In the genomic region with DNA sequence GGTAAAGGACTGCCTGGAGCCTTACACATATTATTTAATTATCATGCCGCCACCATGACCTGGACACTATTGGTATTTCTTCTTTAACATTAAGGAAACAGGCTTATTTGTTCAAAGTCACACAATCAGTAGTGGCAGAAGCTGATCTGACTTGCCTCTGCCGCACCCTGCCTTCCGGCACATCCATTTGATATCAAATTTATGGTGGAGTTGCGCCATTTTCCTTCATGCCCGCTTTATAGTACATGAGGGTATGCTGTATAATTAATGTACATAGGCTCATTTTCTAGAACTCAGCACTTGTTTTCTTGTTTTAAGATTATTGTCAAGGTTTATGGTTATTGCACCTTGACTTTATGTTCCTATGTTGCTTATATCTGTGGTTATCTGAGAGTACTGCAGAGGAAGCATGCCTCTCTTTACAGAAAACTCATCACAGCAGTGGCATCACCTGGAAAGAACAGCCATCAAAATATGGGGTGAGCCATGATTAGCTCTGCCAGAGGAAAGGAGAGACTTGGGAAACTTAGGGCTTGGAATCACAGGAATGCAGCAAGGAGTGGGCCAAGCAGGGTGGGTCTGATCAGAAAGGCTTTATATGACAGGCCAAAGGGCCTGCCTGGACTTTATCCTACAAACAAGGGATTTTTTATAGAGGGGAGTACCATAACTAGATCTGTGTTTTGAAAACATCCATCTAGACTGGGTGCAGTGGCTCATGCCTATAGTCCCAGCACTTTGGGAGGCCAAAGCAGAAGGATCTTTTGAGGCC, we compare ENCODE assay signal across 26 cellular contexts.
"Had no signal": no experiment of that assay in that cellular context is flagged by ENCODE, and none has a peak within 500 bp of the region (broad histone marks: within the 10 kb centered on the region; RNA-seq: fewer than 3 reads in every experiment).

No MANE protein-coding gene starts in this region.

- H3K36me3 ChIP-seq: breast epithelium, Peyer's patch, SJCRH30, WERI-Rb-1 had no signal

- H3K36me3 Mint-ChIP-seq: activated naive CD8-positive, alpha-beta T cell treated with anti-CD3 and anti-CD28 coated beads, Interleukin-2, amount 10 ng/mL, durations not matched to agents 7 days and 5 days had no signal

- H3K4me2 ChIP-seq: SK-N-SH had no signal

- H3K27me3 ChIP-seq: Peyer's patch, SJCRH30 had no signal

- H3K27ac Mint-ChIP-seq: activated CD8-positive, alpha-beta T cell treated with anti-CD3 and anti-CD28 coated beads, Interleukin-2, amount 10 ng/mL, durations not matched to agents 7 days and 5 days; activated naive CD8-positive, alpha-beta T cell treated with anti-CD3 and anti-CD28 coated beads, Interleukin-2, amount 10 ng/mL, durations not matched to agents 7 days and 5 days had no signal

- H3K9me2 ChIP-seq: SK-N-SH had no signal

- H3K4me1 ChIP-seq: breast epithelium had no signal

- DNase-seq: activated CD4-positive, alpha-beta T cell treated with anti-CD3 and anti-CD28 coated beads for 4 hours; activated CD4-positive, alpha-beta T cell treated with anti-CD3 and anti-CD28 coated beads, Interleukin-2, amount 50 U/mL, for 4 hours; activated CD8-positive, alpha-beta memory T cell treated with anti-CD3 and anti-CD28 coated beads, Interleukin-2, amount 50 U/mL, for 48 hours; activated CD8-positive, alpha-beta T cell treated with anti-CD3 and anti-CD28 coated beads, Interleukin-2, amount 10 ng/mL, durations not matched to agents 7 days and 5 days; activated naive CD4-positive, alpha-beta T cell treated with anti-CD3 and anti-CD28 coated beads, Interleukin-2, amount 50 U/mL, for 16 hours; activated naive CD8-positive, alpha-beta T cell treated with anti-CD3 and anti-CD28 coated beads, Interleukin-2, amount 10 ng/mL, durations not matched to agents 7 days and 5 days; activated T-cell treated with anti-CD3 and anti-CD28 coated beads, Interleukin-2, amount 50 U/mL, for 1 hour; aorta; Kasumi-1; KBM-7; NCI-H1092; NCI-H1694; NCI-H2029; NCI-H2107; NCI-H510A treated with DMSO at 0.1 percent for 48 hours; NCI-H69; NK-92 treated with Interleukin-12 subunit alpha and Interleukin-12 subunit beta, amount 100 ng/mL, for 24 hours; OCI-M1; Right ventricle myocardium superior; SJCRH30; SK-N-SH; T-helper 1 cell; WERI-Rb-1 had no signal

- H3K27ac ChIP-seq: breast epithelium, RWPE1, SJCRH30, WERI-Rb-1 had no signal

- H3K4me3 ChIP-seq: breast epithelium, Peyer's patch, SJCRH30 had no signal

- H3K9me3 ChIP-seq: breast epithelium, Peyer's patch, SJCRH30, SK-N-SH had no signal

- H3K4me3 Mint-ChIP-seq: activated CD8-positive, alpha-beta T cell treated with anti-CD3 and anti-CD28 coated beads, Interleukin-2, amount 10 ng/mL, durations not matched to agents 7 days and 5 days; activated naive CD8-positive, alpha-beta T cell treated with anti-CD3 and anti-CD28 coated beads, Interleukin-2, amount 10 ng/mL, durations not matched to agents 7 days and 5 days had no signal
